ENCODE assay signal across 16 cellular contexts in the genomic region with DNA sequence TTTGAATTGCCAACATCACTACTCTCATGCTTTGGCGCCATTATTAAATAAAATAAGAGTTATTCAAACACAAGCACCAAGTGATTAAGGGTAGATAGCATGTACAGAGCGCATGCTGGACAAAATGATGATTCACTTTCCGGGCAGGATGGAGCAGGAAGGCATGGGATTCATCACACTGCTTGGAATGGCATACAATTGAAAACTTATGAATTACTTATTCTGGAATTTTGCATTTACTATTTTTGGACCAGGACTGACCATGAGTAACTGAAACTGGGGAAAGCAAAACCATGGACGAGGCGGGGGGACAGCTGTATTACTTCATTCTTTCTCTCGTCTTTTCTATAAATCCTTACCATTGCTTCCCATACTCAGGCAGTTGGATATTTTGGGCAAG. TPM values are rescaled to one million over a fixed set of nuclear protein-coding genes. Genes with fewer than 3 reads are reported as not detected.
DNase-seq lines count a peak whose midpoint lies in the region; ATAC-seq, FAIRE-seq and TF ChIP-seq lines count a peak whose summit lies in the region.
"Had no signal": no experiment of that assay in that cellular context is flagged by ENCODE, and none has a peak within 500 bp of the region (broad histone marks: within the 10 kb centered on the region; RNA-seq: fewer than 3 reads in every experiment).

No MANE protein-coding gene starts in this region.

- H3K4me1 Mint-ChIP-seq in astrocyte (ENCODE audit: low read depth, unreplicated experiment): peaks cover 7% of the 10 kb centered on the region
- no peaks in the 10 kb centered on the region for H3K4me1 Mint-ChIP-seq in naive thymus-derived CD8-positive, alpha-beta T cell
- H3K4me1 Mint-ChIP-seq: B cell had no signal

- H3K27ac ChIP-seq in astrocyte (ENCODE audit: low read depth, low read length): peak overlapping the region; percentile 95

- H3K27ac Mint-ChIP-seq in astrocyte (ENCODE audit: unreplicated experiment): peak overlapping the region; percentile 41
- no peak overlapping the region for H3K27ac Mint-ChIP-seq in naive thymus-derived CD8-positive, alpha-beta T cell
- H3K27ac Mint-ChIP-seq: activated CD4-positive, alpha-beta memory T cell treated with anti-CD3 and anti-CD28 coated beads for 36 hours; B cell; T-helper 2 cell treated with Interferon-gamma antibody and Interleukin-4, amounts not matched to agents 5 μg/mL and 100 μg/mL, for 36 hours had no signal

- no peak for ATAC-seq in naive thymus-derived CD8-positive, alpha-beta T cell

- H3K9me3 ChIP-seq in astrocyte (ENCODE audit: insufficient read depth, low read depth, low read length): no peaks in the 10 kb centered on the region

- H3K27me3 ChIP-seq in astrocyte (ENCODE audit: insufficient read depth, low read length): no peaks in the 10 kb centered on the region

- H3K4me1 ChIP-seq in astrocyte (ENCODE audit: insufficient read depth, low read length): peaks cover 53% of the 10 kb centered on the region

- H3K4me3 Mint-ChIP-seq in astrocyte (ENCODE audit: unreplicated experiment): no peak overlapping the region
- H3K4me3 Mint-ChIP-seq in naive thymus-derived CD8-positive, alpha-beta T cell: no peak overlapping the region
- H3K4me3 Mint-ChIP-seq: activated CD4-positive, alpha-beta memory T cell treated with anti-CD3 and anti-CD28 coated beads for 36 hours; B cell; T-helper 2 cell treated with Interferon-gamma antibody and Interleukin-4, amounts not matched to agents 5 μg/mL and 100 μg/mL, for 36 hours had no signal

- no peaks in the 10 kb centered on the region for H3K36me3 Mint-ChIP-seq in astrocyte (ENCODE audit: low read depth, unreplicated experiment)
- H3K36me3 Mint-ChIP-seq in naive thymus-derived CD8-positive, alpha-beta T cell: no peaks in the 10 kb centered on the region
- H3K36me3 Mint-ChIP-seq: activated CD4-positive, alpha-beta memory T cell treated with anti-CD3 and anti-CD28 coated beads for 36 hours had no signal

- in situ Hi-C loops in ACHN (cut with HindIII; ENCODE audit: low pct_ligation_motif_present, low pct_unique_long_range_greater_than_20kb, low sequenced_read_pairs): no loop called here

- no peaks in the 10 kb centered on the region for H3K9me3 Mint-ChIP-seq in astrocyte (ENCODE audit: unreplicated experiment)
- no peaks in the 10 kb centered on the region for H3K9me3 Mint-ChIP-seq in naive thymus-derived CD8-positive, alpha-beta T cell
- H3K9me3 Mint-ChIP-seq: activated CD4-positive, alpha-beta memory T cell treated with anti-CD3 and anti-CD28 coated beads for 36 hours; T-helper 2 cell treated with Interferon-gamma antibody and Interleukin-4, amounts not matched to agents 5 μg/mL and 100 μg/mL, for 36 hours had no signal

- TF ChIP-seq CTCF in astrocyte (IDR thresholded peaks at IDR 0.05; ENCODE audit: insufficient read depth, low read depth, low read length): no peak

- H3K4me2 ChIP-seq in astrocyte (ENCODE audit: low read length): peak overlapping the region; percentile 78

- POLR2A ChIA-PET in naive thymus-derived CD8-positive, alpha-beta T cell (lab: Charles Lee): no interaction called here

- peak; percentile 65 for DNase-seq in ACHN
- DNase-seq in HS-27A (ENCODE audit: low read depth): peak; percentile 89
- DNase-seq in astrocyte (ENCODE audit: low read depth): peak; percentile 97
- DNase-seq in foreskin melanocyte: peak; percentile 78
- DNase-seq in KG1 (lab: John Stamatoyannopoulos, UW): no peak
- DNase-seq in naive thymus-derived CD8-positive, alpha-beta T cell: no peak
- DNase-seq in SHP77 treated with DMSO at 0.1 percent for 48 hours (lab: John Stamatoyannopoulos, UW): no peak
- no peak for DNase-seq in activated CD4-positive, CD25-positive, alpha-beta regulatory T cell (lab: John Stamatoyannopoulos, UW)
- DNase-seq: activated CD4-positive, alpha-beta memory T cell treated with anti-CD3 and anti-CD28 coated beads for 36 hours; activated gamma-delta T cell; nucleus accumbens; OCI-M1 had no signal

- H3K79me2 ChIP-seq in astrocyte (ENCODE audit: insufficient read depth, low read length): no peaks in the 10 kb centered on the region

- peak overlapping the region; percentile 77 for H3K9ac ChIP-seq in astrocyte (ENCODE audit: low read length)

- peak overlapping the region; percentile 37 for H3K4me3 ChIP-seq in astrocyte (ENCODE audit: insufficient read depth, low read depth, low read length)

- peak; percentile 99 for FAIRE-seq in astrocyte (lab: Jason Lieb, UNC)

- no peaks in the 10 kb centered on the region for H3K27me3 Mint-ChIP-seq in astrocyte (ENCODE audit: low read depth, unreplicated experiment)
- peaks cover 5 to 11% (median 8%) of the 10 kb centered on the region in 5 donors for H3K27me3 Mint-ChIP-seq in naive thymus-derived CD8-positive, alpha-beta T cell

- no peaks in the 10 kb centered on the region for H3K36me3 ChIP-seq in astrocyte (ENCODE audit: insufficient read depth, low read length)

- H4K20me1 ChIP-seq in astrocyte (ENCODE audit: insufficient read depth, low read length): no peaks in the 10 kb centered on the region

- H2AFZ ChIP-seq in astrocyte (ENCODE audit: low read depth, low read length): no peak overlapping the region

RNA-seq across cellular contexts. Expression of gene FGF5, which starts 28.5 kb away (rescaled TPM):
- total RNA-seq in astrocyte: 2.1 and 2.4 TPM in 2 replicates
- not detected for total RNA-seq in naive thymus-derived CD8-positive, alpha-beta T cell
- polyA plus RNA-seq in naive thymus-derived CD8-positive, alpha-beta T cell: not detected
- total RNA-seq: activated CD4-positive, alpha-beta memory T cell treated with anti-CD3 and anti-CD28 coated beads for 36 hours; B cell; liver had no signal
- polyA plus RNA-seq: urinary bladder had no signal

RNA-seq across cellular contexts. Expression of gene PRDM8, which starts 40.7 kb away (rescaled TPM):
- total RNA-seq in astrocyte: 0.19 and 0.25 TPM in 2 replicates
- 10 to 100 TPM; 11.1 to 11.5 TPM for total RNA-seq in naive thymus-derived CD8-positive, alpha-beta T cell
- 1 to 10 TPM in 1 of 3 donors, under 1 TPM in 2; 0.55 to 1.8 (median 0.76) TPM for polyA plus RNA-seq in naive thymus-derived CD8-positive, alpha-beta T cell

Comparison
In these comparisons a context has a peak if more than half of its experiments do, and no peak if none do; other contexts are left out.
1. DNase-seq: peak in ACHN (single experiment), HS-27A (single experiment), astrocyte (single experiment) and foreskin melanocyte (single experiment); none in KG1 (single experiment), naive thymus-derived CD8-positive, alpha-beta T cell (0 of 10), SHP77 treated with DMSO at 0.1 percent for 48 hours (single experiment) and activated CD4-positive, CD25-positive, alpha-beta regulatory T cell (0 of 4).